ENCODE assay signal across 8 cellular contexts in genomic region chr12:56488041-56488955, GRCh38. TPM values are rescaled to one million over a fixed set of nuclear protein-coding genes. Genes with fewer than 3 reads are reported as not detected.
DNase-seq lines count a peak whose midpoint lies in the region; ATAC-seq and TF ChIP-seq lines count a peak whose summit lies in the region.

Gene GLS2 (minus strand): TSS chr12:56488161. CDS start chr12:56488118, 43 bp downstream.

- ATAC-seq in GM18868 (IDR thresholded peaks at IDR 0.05; ENCODE audit: unreplicated experiment), result peak; percentile 96
- peak; percentile 95 for ATAC-seq in HG03175 (IDR thresholded peaks at IDR 0.05; ENCODE audit: unreplicated experiment)

- peaks cover 31% of the 10 kb centered on the region for H3K27me3 ChIP-seq in mononuclear cell (ENCODE audit: insufficient read depth, low read length)

- H3K4me1 ChIP-seq in mononuclear cell (ENCODE audit: insufficient read depth, low read length), result peaks cover 19% of the 10 kb centered on the region

- TF ChIP-seq POLR2A in erythroblast (IDR thresholded peaks at IDR 0.05; ENCODE audit: low read length), result no peak

- DNase-seq in 8988T (peak; percentile 70), NCI-H446 treated with DMSO at 0.1 percent for 48 hours (lab: John Stamatoyannopoulos, UW) (peak; percentile 71), erythroblast (lab: John Stamatoyannopoulos, UW) (peak; percentile 46 to 52)
- peak; percentile 76 for DNase-seq in activated T-cell treated with anti-CD3 and anti-CD28 coated beads, Interleukin-2, amount 50 U/mL, for 1 hour
- DNase-seq in stimulated activated CD8-positive, alpha-beta memory T cell treated with anti-CD3 and anti-CD28 coated beads, Interleukin-2, amount 100 ng/mL, for 1 hour (ENCODE audit: low read depth in 2 of 2), result peak; percentile 45 to 48

- no peaks in the 10 kb centered on the region for H3K9me3 ChIP-seq in mononuclear cell (ENCODE audit: low read depth, low read length)

- H3K4me3 ChIP-seq in mononuclear cell (ENCODE audit: low read length), result peak within 1 kb of the TSS; percentile 47

RNA-seq across cellular contexts. Expression of gene GLS2, which starts in this region (rescaled TPM):
- 1.2 TPM for total RNA-seq in mononuclear cell

Comparison
In these comparisons a context has a peak if more than half of its experiments do, and no peak if none do; other contexts are left out.
1. Peak in every context shown above with its lines: DNase-seq, ATAC-seq and H3K4me3 ChIP-seq.